ENCODE assay signal across 14 cellular contexts in the genomic region with DNA sequence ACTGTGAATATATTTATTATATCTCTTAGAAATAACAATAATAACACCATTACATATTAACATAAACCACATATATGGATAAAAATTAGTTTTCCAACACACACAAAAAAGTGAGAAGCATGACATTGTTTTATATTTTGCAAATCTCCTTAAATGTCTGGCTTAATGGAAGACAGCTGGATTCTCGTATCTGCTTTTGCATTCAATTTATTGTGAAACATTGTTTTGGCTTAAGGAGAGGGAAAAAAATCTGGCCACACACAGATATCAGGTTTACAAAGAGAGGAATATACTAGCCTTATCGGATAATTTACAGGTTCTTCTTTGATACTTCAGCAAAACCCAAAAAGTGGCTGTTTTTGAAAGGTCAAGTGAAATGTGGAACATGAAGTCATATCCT.
A peak's percentile ranks its signal among the peaks of the same experiment; 100 is the strongest.
DNase-seq lines count a peak whose midpoint lies in the region; ATAC-seq and TF ChIP-seq lines count a peak whose summit lies in the region.
"Had no signal": no experiment of that assay in that cellular context is flagged by ENCODE, and none has a peak within 500 bp of the region (broad histone marks: within the 10 kb centered on the region; RNA-seq: fewer than 3 reads in every experiment).

No MANE protein-coding gene starts in this region.

- TF ChIP-seq CTCF in AG10803 (conservative IDR thresholded peaks at IDR 0.05; ENCODE audit: low read length) (no peak), thoracic aorta (IDR thresholded peaks at IDR 0.05) (no peak), tibial artery (IDR thresholded peaks at IDR 0.05) (no peak), mucosa of descending colon (IDR thresholded peaks at IDR 0.05) (no peak)

- no peaks in the 10 kb centered on the region for H3K9me3 ChIP-seq in adipocyte (ENCODE audit: control insufficient read depth, low read length)
- H3K9me3 ChIP-seq in thoracic aorta = no peaks in the 10 kb centered on the region
- H3K9me3 ChIP-seq in tibial artery = no peaks in the 10 kb centered on the region
- no peaks in the 10 kb centered on the region for H3K9me3 ChIP-seq in mucosa of descending colon
- H3K9me3 ChIP-seq: Caco-2 had no signal

- no peak for ATAC-seq in thoracic aorta (ENCODE audit: insufficient number of reproducible peaks, low FRiP score, low read depth)
- ATAC-seq in mucosa of descending colon = no peak

- peaks cover 21% of the 10 kb centered on the region for H3K4me1 ChIP-seq in adipocyte (ENCODE audit: control insufficient read depth, insufficient read depth, low read length)
- H3K4me1 ChIP-seq in thoracic aorta (ENCODE audit: control insufficient read depth in 1 of 2, low read depth in 2 of 2) = peaks cover 12 to 26% of the 10 kb centered on the region in 2 donors
- H3K4me1 ChIP-seq in tibial artery = peaks cover 0 to 24% (median 2%) of the 10 kb centered on the region in 4 donors
- no peaks in the 10 kb centered on the region for H3K4me1 ChIP-seq in mucosa of descending colon (ENCODE audit: low read depth)

- H3K27me3 ChIP-seq in adipocyte (replicated peaks; ENCODE audit: control insufficient read depth, insufficient read depth, low read length) (no peaks in the 10 kb centered on the region), thoracic aorta (replicated peaks; ENCODE audit: insufficient read depth) (no peaks in the 10 kb centered on the region), tibial artery (no peaks in the 10 kb centered on the region)

- H3K36me3 ChIP-seq in adipocyte (ENCODE audit: control insufficient read depth, insufficient read depth, low read length, severe bottlenecking) (no peaks in the 10 kb centered on the region), thoracic aorta (no peaks in the 10 kb centered on the region), tibial artery (no peaks in the 10 kb centered on the region), mucosa of descending colon (ENCODE audit: low read depth) (no peaks in the 10 kb centered on the region)

- H3K4me3 ChIP-seq in AG10803 (ENCODE audit: low read length) (no peak overlapping the region), adipocyte (ENCODE audit: low read length) (peak overlapping the region; percentile 29), thoracic aorta (peak overlapping the region; percentile 7), tibial artery (no peak overlapping the region), mucosa of descending colon (no peak overlapping the region)

- H3K27ac ChIP-seq in thoracic aorta (peak overlapping the region in 1 of 2 donors; percentile 13), tibial artery (no peak overlapping the region)
- H3K27ac ChIP-seq: C4-2B, HL-60 had no signal

- no peak overlapping the region for H3K9ac ChIP-seq in adipocyte (ENCODE audit: low read length)

- intact Hi-C loops in tibial artery (cut with DNase I; ENCODE audit: low total_unique reads) (no loop called here), mucosa of descending colon (cut with DNase I, micrococcal nuclease) (no loop called here)

- DNase-seq in AG10803 (ENCODE audit: low read depth) (peak; percentile 23), adipocyte (ENCODE audit: low read depth) (peak; percentile 82), fibroblast of gingiva (ENCODE audit: low read depth) (peak; percentile 6), thoracic aorta (ENCODE audit: low spot score) (no peak), tibial artery (no peak), mucosa of descending colon (no peak), NCI-H187 (lab: John Stamatoyannopoulos, UW) (no peak)
- DNase-seq: 8988T; Caco-2; CD4-positive, alpha-beta T cell; H9; IMR-90 had no signal

Comparison
In these comparisons a context has a peak if more than half of its experiments do, and no peak if none do; other contexts are left out.
1. DNase-seq: peak in AG10803 (single experiment), adipocyte (single experiment) and fibroblast of gingiva (single experiment); none in thoracic aorta (single experiment), tibial artery (0 of 2), mucosa of descending colon (0 of 3) and NCI-H187 (0 of 2).
2. H3K4me3 ChIP-seq: peak in adipocyte (single experiment) and thoracic aorta (single experiment); none in AG10803 (single experiment), tibial artery (0 of 2) and mucosa of descending colon (single experiment).